ENCODE assay signal across 9 cellular contexts in the genomic region with DNA sequence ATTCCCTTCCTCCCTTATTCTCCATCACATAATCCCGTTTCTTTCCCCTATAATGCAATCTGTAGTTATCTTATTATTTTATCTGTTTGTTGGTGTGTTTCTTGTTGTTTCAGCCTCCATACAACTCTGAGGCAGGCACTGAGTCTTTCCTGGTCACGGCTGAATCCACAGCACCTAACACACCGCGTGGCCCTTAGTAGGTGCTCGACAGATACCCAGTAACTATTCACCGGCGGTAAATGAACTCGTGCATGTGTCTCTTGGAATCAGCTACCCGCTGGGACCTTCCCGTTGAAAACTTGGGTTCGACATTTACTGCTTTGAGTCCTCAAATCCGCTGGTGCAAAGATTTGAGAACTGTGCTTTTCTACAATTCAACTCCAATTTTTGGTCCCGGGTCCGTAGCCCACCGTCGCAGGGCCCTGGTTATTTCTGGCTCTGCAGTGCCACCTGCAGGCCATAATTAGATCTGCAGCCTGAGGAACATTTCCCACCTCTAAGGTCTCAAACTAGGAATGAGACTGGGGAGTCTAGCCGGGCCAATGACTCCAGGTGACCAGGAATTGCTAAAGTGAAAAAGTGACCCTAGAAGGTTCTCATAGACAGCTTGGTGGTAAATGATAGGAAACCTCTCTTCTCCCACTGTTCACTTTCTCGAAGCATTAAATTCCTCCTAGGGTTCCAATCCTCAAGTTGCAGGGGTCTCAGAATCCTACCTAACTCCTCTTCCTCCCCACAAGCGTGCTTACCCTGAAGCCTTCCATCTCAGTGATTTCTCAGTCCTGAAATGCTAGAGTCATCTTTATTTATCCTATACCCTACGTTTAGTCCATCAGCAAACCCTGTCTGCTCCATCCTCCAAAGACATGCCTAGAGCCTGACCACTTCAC. TPM values are rescaled to one million over a fixed set of nuclear protein-coding genes. Genes with fewer than 3 reads are reported as not detected.
A peak's percentile ranks its signal among the peaks of the same experiment; 100 is the strongest.
DNase-seq lines count a peak whose midpoint lies in the region; ATAC-seq and TF ChIP-seq lines count a peak whose summit lies in the region.
"Had no signal": no experiment of that assay in that cellular context is flagged by ENCODE, and none has a peak within 500 bp of the region (broad histone marks: within the 10 kb centered on the region; RNA-seq: fewer than 3 reads in every experiment).

No MANE protein-coding gene starts in this region.

- peak overlapping the region; percentile 22 for H3K4me3 ChIP-seq in epithelial cell of esophagus (ENCODE audit: low read length)

- peak overlapping the region in 1 of 10 donors; percentile 47 for H3K4me3 Mint-ChIP-seq in naive thymus-derived CD8-positive, alpha-beta T cell
- H3K4me3 Mint-ChIP-seq: stimulated activated naive CD8-positive, alpha-beta T cell treated with anti-CD3 and anti-CD28 coated beads, Interleukin-15, Interleukin-2, amounts not matched to agents 100 ng/mL and 50 ng/mL, for 24 hours had no signal

- H3K27ac ChIP-seq in VCaP, result no peak overlapping the region

- ATAC-seq in naive thymus-derived CD8-positive, alpha-beta T cell, result peak; percentile 46 to 57
- ATAC-seq in GM18868 (IDR thresholded peaks at IDR 0.05; ENCODE audit: unreplicated experiment) (no peak), GM21515 (IDR thresholded peaks at IDR 0.05; ENCODE audit: unreplicated experiment) (no peak)

- H3K27ac Mint-ChIP-seq in naive thymus-derived CD8-positive, alpha-beta T cell, result peak overlapping the region in 3 of 10 donors; percentile 2 to 68 (median 49)
- H3K27ac Mint-ChIP-seq: stimulated activated naive CD8-positive, alpha-beta T cell treated with anti-CD3 and anti-CD28 coated beads, Interleukin-15, Interleukin-2, amounts not matched to agents 100 ng/mL and 50 ng/mL, for 24 hours had no signal

- H3K4me1 Mint-ChIP-seq in naive thymus-derived CD8-positive, alpha-beta T cell, result peaks cover 4 to 17% (median 8%) of the 10 kb centered on the region in 4 donors

- DNase-seq in NCI-H1436 (lab: John Stamatoyannopoulos, UW) (peak; percentile 46), NCI-H1436 treated with DMSO at 0.1 percent for 48 hours (lab: John Stamatoyannopoulos, UW) (no peak), epithelial cell of esophagus (ENCODE audit: low read depth) (peak; percentile 24)
- peak in 8 of 10 donors; percentile 10 to 53 (median 26) for DNase-seq in naive thymus-derived CD8-positive, alpha-beta T cell

- peaks cover 3 to 16% (median 8%) of the 10 kb centered on the region in 9 donors for H3K9me3 Mint-ChIP-seq in naive thymus-derived CD8-positive, alpha-beta T cell

- TF ChIP-seq CTCF in LNCAP (IDR thresholded peaks at IDR 0.05) (peak; percentile 89), VCaP (conservative IDR thresholded peaks at IDR 0.05) (peak; percentile 90), epithelial cell of esophagus (IDR thresholded peaks at IDR 0.05; ENCODE audit: insufficient read depth, low read depth, low read length, missing control alignments) (peak; percentile 86)

- H3K27me3 Mint-ChIP-seq in naive thymus-derived CD8-positive, alpha-beta T cell, result peaks cover 0 to 9% (median 3%) of the 10 kb centered on the region in 5 donors
- H3K27me3 Mint-ChIP-seq: stimulated activated naive CD8-positive, alpha-beta T cell treated with anti-CD3 and anti-CD28 coated beads, Interleukin-15, Interleukin-2, amounts not matched to agents 100 ng/mL and 50 ng/mL, for 24 hours had no signal

- POLR2A ChIA-PET in naive thymus-derived CD8-positive, alpha-beta T cell (lab: Charles Lee), result no interaction called here

- peaks cover 0 to 9% (median 8%) of the 10 kb centered on the region in 3 donors for H3K36me3 Mint-ChIP-seq in naive thymus-derived CD8-positive, alpha-beta T cell

RNA-seq across cellular contexts. Expression of a gene that starts 40.0 kb away (rescaled TPM):
- total RNA-seq in naive thymus-derived CD8-positive, alpha-beta T cell, result not detected
- not detected for polyA plus RNA-seq in naive thymus-derived CD8-positive, alpha-beta T cell

RNA-seq across cellular contexts. Expression of a gene that starts 41.0 kb away (rescaled TPM):
- total RNA-seq in naive thymus-derived CD8-positive, alpha-beta T cell, result 10 to 100 TPM; 33.6 to 34.9 TPM
- 1 to 10 TPM; 4.2 to 6.3 (median 5.8) TPM for polyA plus RNA-seq in naive thymus-derived CD8-positive, alpha-beta T cell

Comparison
In these comparisons a context has a peak if more than half of its experiments do, and no peak if none do; other contexts are left out.
1. ATAC-seq: peak in naive thymus-derived CD8-positive, alpha-beta T cell (2 of 2); none in GM18868 (single experiment) and GM21515 (single experiment).
2. Peak in every context shown above with its lines, with median percentiles within 50 percentile points of each other: CTCF ChIP-seq.